ENCODE assay signal across 1 cellular context in the genomic region with DNA sequence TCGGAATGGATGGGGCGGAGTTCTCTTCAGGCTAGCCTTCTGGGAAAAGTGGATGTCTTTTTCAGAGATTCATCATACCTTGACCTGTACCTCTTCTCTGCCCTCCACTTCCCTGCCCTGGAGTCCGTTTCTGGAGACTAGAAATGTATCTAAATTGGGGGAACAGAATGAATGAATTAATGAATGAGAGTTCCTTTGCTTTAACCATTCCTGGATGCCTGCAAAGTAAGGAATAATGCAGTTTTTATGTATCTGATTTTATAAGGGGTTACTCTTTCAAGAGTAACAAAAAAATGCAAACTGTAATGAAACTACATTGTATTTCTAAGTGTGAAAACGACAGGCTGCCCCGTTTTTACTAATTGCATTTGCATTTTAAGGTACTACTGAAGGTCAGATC.
A peak's percentile ranks its signal among the peaks of the same experiment; 100 is the strongest.
TF ChIP-seq lines count a peak whose summit lies in the region.

No MANE protein-coding gene starts in this region.

TF ChIP-seq in HepG2, 621 proteins besides CTCF, POLR2A, EP300 and RAD21:
- TF ChIP-seq, protein P1, sequence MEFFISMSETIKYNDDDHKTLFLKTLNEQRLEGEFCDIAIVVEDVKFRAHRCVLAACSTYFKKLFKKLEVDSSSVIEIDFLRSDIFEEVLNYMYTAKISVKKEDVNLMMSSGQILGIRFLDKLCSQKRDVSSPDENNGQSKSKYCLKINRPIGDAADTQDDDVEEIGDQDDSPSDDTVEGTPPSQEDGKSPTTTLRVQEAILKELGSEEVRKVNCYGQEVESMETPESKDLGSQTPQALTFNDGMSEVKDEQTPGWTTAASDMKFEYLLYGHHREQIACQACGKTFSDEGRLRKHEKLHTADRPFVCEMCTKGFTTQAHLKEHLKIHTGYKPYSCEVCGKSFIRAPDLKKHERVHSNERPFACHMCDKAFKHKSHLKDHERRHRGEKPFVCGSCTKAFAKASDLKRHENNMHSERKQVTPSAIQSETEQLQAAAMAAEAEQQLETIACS (CRISPR knock-in tag; IDR thresholded peaks at IDR 0.05), result no peak
- TF ChIP-seq THAP11 (CRISPR knock-in tag; IDR thresholded peaks at IDR 0.05), result peak; percentile 21; the same call in 1 of the 2 replicates
- 0 out of 2 replicates have a peak, but pooled peaks have one; percentile 22 for TF ChIP-seq NAIF1 (CRISPR knock-in tag; IDR thresholded peaks at IDR 0.05; ENCODE audit: borderline replicate concordance)
- 0 out of 2 replicates have a peak, but pooled peaks have one; percentile 12 for TF ChIP-seq ZSCAN25 (CRISPR knock-in tag; IDR thresholded peaks at IDR 0.05)
- no peak for TF ChIP-seq RBAK (CRISPR knock-in tag; IDR thresholded peaks at IDR 0.05)
- TF ChIP-seq RBFOX2 (IDR thresholded peaks at IDR 0.05; ENCODE audit: low read depth, low read length), result 0 out of 2 replicates have a peak, but pooled peaks have one; percentile 40
- no peak for TF ChIP-seq ZNF530 (CRISPR knock-in tag; IDR thresholded peaks at IDR 0.05; ENCODE audit: low read depth)
- no peak for TF ChIP-seq DMAP1 (CRISPR knock-in tag; IDR thresholded peaks at IDR 0.05)
- TF ChIP-seq, protein P2, sequence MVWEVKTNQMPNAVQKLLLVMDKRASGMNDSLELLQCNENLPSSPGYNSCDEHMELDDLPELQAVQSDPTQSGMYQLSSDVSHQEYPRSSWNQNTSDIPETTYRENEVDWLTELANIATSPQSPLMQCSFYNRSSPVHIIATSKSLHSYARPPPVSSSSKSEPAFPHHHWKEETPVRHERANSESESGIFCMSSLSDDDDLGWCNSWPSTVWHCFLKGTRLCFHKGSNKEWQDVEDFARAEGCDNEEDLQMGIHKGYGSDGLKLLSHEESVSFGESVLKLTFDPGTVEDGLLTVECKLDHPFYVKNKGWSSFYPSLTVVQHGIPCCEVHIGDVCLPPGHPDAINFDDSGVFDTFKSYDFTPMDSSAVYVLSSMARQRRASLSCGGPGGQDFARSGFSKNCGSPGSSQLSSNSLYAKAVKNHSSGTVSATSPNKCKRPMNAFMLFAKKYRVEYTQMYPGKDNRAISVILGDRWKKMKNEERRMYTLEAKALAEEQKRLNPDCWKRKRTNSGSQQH (CRISPR knock-in tag; IDR thresholded peaks at IDR 0.05; ENCODE audit: low read depth), result peak; percentile 52; the same call in 1 of the 2 replicates
- TF ChIP-seq RFX3 (CRISPR knock-in tag; IDR thresholded peaks at IDR 0.05), result no peak
- TF ChIP-seq MEIS1 (CRISPR knock-in tag; IDR thresholded peaks at IDR 0.05; ENCODE audit: borderline replicate concordance), result no peak
- no peak for TF ChIP-seq GATAD1 (CRISPR knock-in tag; IDR thresholded peaks at IDR 0.05)
- TF ChIP-seq MTA1 (CRISPR knock-in tag; IDR thresholded peaks at IDR 0.05; ENCODE audit: borderline replicate concordance), result no peak
- peak; percentile 73; the same call in 1 of the 2 replicates for TF ChIP-seq ZNF24 (IDR thresholded peaks at IDR 0.05)
- no peak for TF ChIP-seq GABPB1 (CRISPR knock-in tag; IDR thresholded peaks at IDR 0.05)
- TF ChIP-seq MBD4 (IDR thresholded peaks at IDR 0.05; ENCODE audit: borderline replicate concordance, low read length), result 0 out of 2 replicates have a peak, but pooled peaks have one; percentile 53
- no peak for TF ChIP-seq HNF4G (IDR thresholded peaks at IDR 0.05; ENCODE audit: borderline replicate concordance, low read depth, low read length)
- TF ChIP-seq HNF4G (CRISPR knock-in tag; IDR thresholded peaks at IDR 0.05; ENCODE audit: borderline replicate concordance, low read depth), result 0 out of 2 replicates have a peak, but pooled peaks have one; percentile 23
- no peak for TF ChIP-seq PAWR (CRISPR knock-in tag; IDR thresholded peaks at IDR 0.05; ENCODE audit: borderline replicate concordance)
- no peak for TF ChIP-seq ZNF207 (IDR thresholded peaks at IDR 0.05; ENCODE audit: borderline replicate concordance)
- peak; percentile 11; the same call in 1 of the 2 replicates for TF ChIP-seq NCOR1 (IDR thresholded peaks at IDR 0.05; ENCODE audit: borderline replicate concordance, low read length)
- no peak for TF ChIP-seq STAT6 (CRISPR knock-in tag; IDR thresholded peaks at IDR 0.05; ENCODE audit: borderline replicate concordance)
- no peak for TF ChIP-seq ZNF564 (CRISPR knock-in tag; IDR thresholded peaks at IDR 0.05)
- TF ChIP-seq ZNF558 (CRISPR knock-in tag; IDR thresholded peaks at IDR 0.05; ENCODE audit: borderline replicate concordance), result no peak
- TF ChIP-seq PITX1 (CRISPR knock-in tag; IDR thresholded peaks at IDR 0.05), result no peak
